ENCODE assay signal across 14 cellular contexts in the genomic region with DNA sequence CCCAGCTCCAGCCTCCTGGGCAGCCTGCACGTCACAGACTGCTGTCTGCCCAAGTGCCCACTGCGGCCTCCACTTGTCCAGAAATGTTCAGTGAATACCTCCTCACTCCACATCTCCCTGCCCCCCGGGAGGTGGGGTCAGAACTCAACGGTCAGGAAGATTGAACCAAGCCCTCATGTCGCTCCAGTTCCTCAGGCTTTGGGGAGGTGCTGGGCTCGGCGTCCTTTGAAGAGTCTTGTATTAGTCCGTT.
DNase-seq lines count a peak whose midpoint lies in the region; ATAC-seq and TF ChIP-seq lines count a peak whose summit lies in the region.
"Had no signal": no experiment of that assay in that cellular context is flagged by ENCODE, and none has a peak within 500 bp of the region (broad histone marks: within the 10 kb centered on the region; RNA-seq: fewer than 3 reads in every experiment).

No MANE protein-coding gene starts in this region.

- ATAC-seq in HG03565 (IDR thresholded peaks at IDR 0.05; ENCODE audit: unreplicated experiment) = no peak
- ATAC-seq: A549 had no signal

- H2AK5ac ChIP-seq in neuronal stem cell (ENCODE audit: low read depth, low read length) = no peak overlapping the region

- H3K36me3 ChIP-seq in neuronal stem cell (replicated peaks in 1 of 2; ENCODE audit: control insufficient read depth in 2 of 2, insufficient read depth in 2 of 2, low read length in 2 of 2) = no peaks in the 10 kb centered on the region
- H3K36me3 ChIP-seq: BE2C had no signal

- no peak overlapping the region for H4K8ac ChIP-seq in neuronal stem cell (ENCODE audit: low read depth, low read length)

- no peak overlapping the region for H2BK12ac ChIP-seq in neuronal stem cell (ENCODE audit: low read length)

- H2BK15ac ChIP-seq in neuronal stem cell (ENCODE audit: low read length) = peak overlapping the region; percentile 83

- no peak for TF ChIP-seq CTCF in VCaP (conservative IDR thresholded peaks at IDR 0.05)

- DNase-seq in ecto neural progenitor cell (ENCODE audit: low spot score) (peak; percentile 36), neuronal stem cell (ENCODE audit: low spot score) (no peak), activated gamma-delta T cell (lab: John Stamatoyannopoulos, UW) (no peak), NCI-H1436 treated with DMSO at 0.1 percent for 48 hours (lab: John Stamatoyannopoulos, UW) (no peak)
- DNase-seq: Caco-2; CD8-positive, alpha-beta memory T cell; DND-41; GDM1; GOT3; H9 had no signal

- no peak overlapping the region for H2AFZ ChIP-seq in neuronal stem cell (ENCODE audit: low read length)

- H3K79me1 ChIP-seq in neuronal stem cell (ENCODE audit: low read depth, low read length) = peaks cover 2% of the 10 kb centered on the region

- H3K14ac ChIP-seq in neuronal stem cell (ENCODE audit: low read length) = no peak overlapping the region

- H3K4me2 ChIP-seq in neuronal stem cell (ENCODE audit: insufficient read depth, low read length, poor library complexity, severe bottlenecking) = no peak overlapping the region
- H3K4me2 ChIP-seq: A549 had no signal

- peaks cover 0 to 16% of the 10 kb centered on the region in 2 donors for H3K4me1 ChIP-seq in neuronal stem cell (ENCODE audit: control insufficient read depth in 2 of 2, insufficient read depth in 1 of 2, low read depth in 1 of 2, low read length in 2 of 2)
- H3K4me1 ChIP-seq: A549, Caco-2 had no signal

- H2BK120ac ChIP-seq in neuronal stem cell (ENCODE audit: low read depth, low read length) = no peak overlapping the region

- H3K27ac ChIP-seq in VCaP (peak overlapping the region; percentile 74), neuronal stem cell (replicated peaks; ENCODE audit: low read length) (no peak overlapping the region)
- H3K27ac ChIP-seq: A549 had no signal

- H4K91ac ChIP-seq in neuronal stem cell (ENCODE audit: low read depth, low read length, poor library complexity) = no peak overlapping the region

- H3K23ac ChIP-seq in neuronal stem cell (ENCODE audit: low read depth, low read length, poor library complexity) = no peak overlapping the region

- no CpG with 5 or more reads among the region's 8 CpGs for WGBS in neuronal stem cell (ENCODE audit: extremely low coverage in 2 of 2, insufficient read length in 2 of 2, insufficient replicate concordance in 1 of 2), 2 donors

- H3K4me3 ChIP-seq in neuronal stem cell (ENCODE audit: low read length in 2 of 2) = no peak overlapping the region
- H3K4me3 ChIP-seq: A549 had no signal

- H3K9me3 ChIP-seq in neuronal stem cell (replicated peaks in 1 of 2; ENCODE audit: control insufficient read depth in 2 of 2, insufficient read depth in 1 of 2, low read depth in 1 of 2, low read length in 2 of 2) = no peaks in the 10 kb centered on the region
- H3K9me3 ChIP-seq: A549, BE2C, Caco-2 had no signal

- peak overlapping the region; percentile 94 for H2BK5ac ChIP-seq in neuronal stem cell (ENCODE audit: low read length)

- no peak overlapping the region for H3K9ac ChIP-seq in neuronal stem cell (ENCODE audit: low read depth, low read length, poor library complexity)

- peak overlapping the region; percentile 85 for H3K18ac ChIP-seq in neuronal stem cell (ENCODE audit: low read length)

- H3K4ac ChIP-seq in neuronal stem cell (ENCODE audit: low read length) = no peak overlapping the region

- H3K27me3 ChIP-seq in neuronal stem cell (ENCODE audit: control insufficient read depth in 3 of 3, insufficient read depth in 3 of 3, low read depth in 1 of 3, low read length in 3 of 3) = no peaks in the 10 kb centered on the region
- H3K27me3 ChIP-seq: BE2C had no signal
